3 cellular contexts compared by ENCODE assay signal in genomic region chr7:152414779-152415178, GRCh38.
"Had no signal": no experiment of that assay in that cellular context is flagged by ENCODE, and none has a peak within 500 bp of the region (broad histone marks: within the 10 kb centered on the region; RNA-seq: fewer than 3 reads in every experiment).

No MANE protein-coding gene starts in this region.

- DNase-seq: GDM1, GF-D8 had no signal

- H3K4me3 ChIP-seq: GM12878 had no signal
